10 cellular contexts compared by ENCODE assay signal in the genomic region with DNA sequence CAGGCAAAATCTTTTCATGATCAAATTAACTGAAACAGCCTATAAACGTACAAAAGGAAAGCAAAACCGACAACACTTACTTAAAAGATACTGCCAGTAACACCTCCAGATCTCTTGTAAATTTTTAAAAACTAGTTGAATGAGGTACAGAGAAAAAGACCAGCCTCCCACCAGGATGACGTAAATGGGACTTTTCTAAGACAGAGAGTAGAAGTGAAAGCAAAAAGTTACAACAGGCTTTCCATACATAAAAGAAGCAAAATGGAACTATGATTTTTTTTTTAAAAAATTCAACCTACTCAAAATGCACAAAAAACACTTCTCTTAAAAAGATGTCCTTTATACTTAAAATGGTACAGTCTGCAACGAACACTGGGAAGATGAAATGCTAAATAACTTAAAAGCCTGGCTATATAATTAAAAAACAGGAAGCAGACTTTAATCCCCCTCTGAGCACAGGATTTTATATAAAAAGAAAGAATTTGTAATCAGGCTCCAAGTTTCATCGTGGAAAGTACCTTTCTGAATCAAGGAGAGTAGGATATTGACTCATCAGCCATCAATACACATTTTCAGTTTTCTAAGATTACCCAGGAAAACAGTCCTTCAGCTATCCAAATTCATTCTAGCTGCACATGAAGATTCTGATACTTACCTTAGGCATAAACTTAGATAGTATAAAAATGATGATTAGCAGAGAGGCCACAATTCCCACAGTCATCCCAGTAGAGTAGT. TPM values are rescaled to one million over a fixed set of nuclear protein-coding genes. Genes with fewer than 3 reads are reported as not detected.
DNase-seq lines count a peak whose midpoint lies in the region; ATAC-seq, FAIRE-seq and TF ChIP-seq lines count a peak whose summit lies in the region.
"Had no signal": no experiment of that assay in that cellular context is flagged by ENCODE, and none has a peak within 500 bp of the region (broad histone marks: within the 10 kb centered on the region; RNA-seq: fewer than 3 reads in every experiment).

No MANE protein-coding gene starts in this region.

- no peak overlapping the region for H2BK15ac ChIP-seq in IMR-90 (ENCODE audit: low read depth, low read length)

- H3K4me3 ChIP-seq in IMR-90 (ENCODE audit: insufficient read depth, low read depth, low read length) = no peak overlapping the region

- H3K4ac ChIP-seq in IMR-90 (ENCODE audit: low read depth, low read length) = no peak overlapping the region

- peaks cover 39% of the 10 kb centered on the region for H3K36me3 Mint-ChIP-seq in activated naive CD8-positive, alpha-beta T cell treated with anti-CD3 and anti-CD28 coated beads, Interleukin-2, amount 10 ng/mL, durations not matched to agents 7 days and 5 days

- H3K36me3 ChIP-seq in IMR-90 (ENCODE audit: control insufficient read depth, insufficient read depth, low read length) = peaks cover 11% of the 10 kb centered on the region

- H3K9me3 Mint-ChIP-seq in activated naive CD8-positive, alpha-beta T cell treated with anti-CD3 and anti-CD28 coated beads, Interleukin-2, amount 10 ng/mL, durations not matched to agents 7 days and 5 days = peaks cover 1% of the 10 kb centered on the region

- H3K27ac Mint-ChIP-seq in activated naive CD8-positive, alpha-beta T cell treated with anti-CD3 and anti-CD28 coated beads, Interleukin-2, amount 10 ng/mL, durations not matched to agents 7 days and 5 days = peak overlapping the region; percentile 91

- no peaks in the 10 kb centered on the region for H3K9me3 ChIP-seq in IMR-90 (ENCODE audit: control insufficient read depth, insufficient read depth, low read length)

- H3K79me1 ChIP-seq in IMR-90 (ENCODE audit: low read depth in 1 of 2, low read length in 2 of 2) = peaks cover 5 to 7% of the 10 kb centered on the region in 2 experiments; a peak in 2 of 4 replicates

- TF ChIP-seq CTCF in GM20000 (IDR thresholded peaks at IDR 0.05; ENCODE audit: extremely low read depth, missing control alignments) (no peak), IMR-90 (conservative IDR thresholded peaks at IDR 0.05; ENCODE audit: low read depth, low read length) (no peak)

- H3K27me3 Mint-ChIP-seq in activated naive CD8-positive, alpha-beta T cell treated with anti-CD3 and anti-CD28 coated beads, Interleukin-2, amount 10 ng/mL, durations not matched to agents 7 days and 5 days = no peaks in the 10 kb centered on the region

- H3K9ac ChIP-seq in IMR-90 (ENCODE audit: low read depth, low read length) = no peak overlapping the region

- no peak overlapping the region for H2AK5ac ChIP-seq in IMR-90 (ENCODE audit: low read depth, low read length)

- no peak overlapping the region for H2AK9ac ChIP-seq in IMR-90 (replicated peaks; ENCODE audit: low read depth, low read length, poor library complexity)

- H3K56ac ChIP-seq in IMR-90 (ENCODE audit: extremely low read depth, insufficient read depth, low read length) = no peak overlapping the region

- H3K4me2 ChIP-seq in IMR-90 (ENCODE audit: low read depth, low read length) = no peak overlapping the region

- H3K4me1 ChIP-seq in IMR-90 (ENCODE audit: control insufficient read depth, insufficient read depth, low read length) = no peaks in the 10 kb centered on the region

- intact Hi-C loops in IMR-90 (cut with micrococcal nuclease) = loop anchor here (5.0 kb wide), 1 partner anchor 307 kb away; no protein-coding TSS in a partner anchor

- no peaks in the 10 kb centered on the region; the same call in 1 of the 2 replicates for H4K20me1 ChIP-seq in IMR-90 (ENCODE audit: insufficient read depth, low read length)

- no peak overlapping the region for H2AFZ ChIP-seq in IMR-90 (replicated peaks; ENCODE audit: low read length, poor library complexity)

- no peak overlapping the region for H2BK5ac ChIP-seq in IMR-90 (ENCODE audit: low read depth, low read length, poor library complexity, severe bottlenecking)

- dilution Hi-C loops in IMR-90 (cut with HindIII; ENCODE audit: low sequenced_read_pairs, unreplicated experiment) = no loop called here

- no peak for ATAC-seq in IMR-90 (ENCODE audit: low read depth)
- peak; percentile 89 for ATAC-seq in activated naive CD8-positive, alpha-beta T cell treated with anti-CD3 and anti-CD28 coated beads, Interleukin-2, amount 10 ng/mL, durations not matched to agents 7 days and 5 days (ENCODE audit: low read depth)

- H2BK120ac ChIP-seq in IMR-90 (ENCODE audit: low read depth, low read length) = no peak overlapping the region

- no peak overlapping the region for H2BK20ac ChIP-seq in IMR-90 (ENCODE audit: low read depth, low read length)

- POLR2A ChIA-PET in IMR-90 (lab: Charles Lee; ENCODE audit: unreplicated experiment) = no interaction called here
- POLR2A ChIA-PET in activated naive CD8-positive, alpha-beta T cell treated with anti-CD3 and anti-CD28 coated beads, Interleukin-2, amount 10 ng/mL, durations not matched to agents 7 days and 5 days (lab: Charles Lee) = interaction anchor here (0.6 to 3.0 kb wide), 2 partner anchors 15 to 47 kb away, joined by 3 to 22 read pairs; a partner anchor contains a TSS

- no CpG with 5 or more reads among the region's 5 CpGs for WGBS in IMR-90 (ENCODE audit: extremely low coverage in 2 of 2, insufficient read length in 1 of 2), 2 experiments

- peaks cover 27% of the 10 kb centered on the region for H3K4me1 Mint-ChIP-seq in activated naive CD8-positive, alpha-beta T cell treated with anti-CD3 and anti-CD28 coated beads, Interleukin-2, amount 10 ng/mL, durations not matched to agents 7 days and 5 days

- peak; percentile 69 for DNase-seq in GM20000 (ENCODE audit: low spot score)
- DNase-seq in IMR-90 = peak; percentile 41
- no peak for DNase-seq in activated naive CD8-positive, alpha-beta T cell treated with anti-CD3 and anti-CD28 coated beads, Interleukin-2, amount 10 ng/mL, durations not matched to agents 7 days and 5 days
- no peak for DNase-seq in urothelium cell line (ENCODE audit: low spot score)
- DNase-seq in NCI-H187 (lab: John Stamatoyannopoulos, UW) = no peak
- no peak for DNase-seq in D341Med (ENCODE audit: low spot score)
- DNase-seq in NCI-H2227 treated with DMSO at 0.1 percent for 48 hours (lab: John Stamatoyannopoulos, UW) = no peak
- DNase-seq: DND-41 had no signal

- TF ChIP-seq RAD21 in IMR-90 (IDR thresholded peaks at IDR 0.05; ENCODE audit: low read length) = no peak

- no peaks in the 10 kb centered on the region for H3K27me3 ChIP-seq in IMR-90 (ENCODE audit: control insufficient read depth, insufficient read depth, low read length)

- TF ChIP-seq POLR2A in IMR-90 (IDR thresholded peaks at IDR 0.05; ENCODE audit: low read depth, low read length) = no peak

- H4K5ac ChIP-seq in IMR-90 (ENCODE audit: low read depth, low read length) = no peak overlapping the region

- no peak overlapping the region for H4K91ac ChIP-seq in IMR-90 (ENCODE audit: insufficient read depth, low read depth, low read length)

- CTCF ChIA-PET in IMR-90 (lab: Yijun Ruan, JAX) = interaction anchor here (1.4 kb wide), 2 partner anchors 48 to 55 kb away, joined by 3 to 4 read pairs; no protein-coding TSS in a partner anchor

- no peaks in the 10 kb centered on the region for H3K9me1 ChIP-seq in IMR-90 (ENCODE audit: insufficient read depth, low read length)

- FAIRE-seq in A204.1 (lab: Jason Lieb, UNC) = peak; percentile 63
- no peak for FAIRE-seq in urothelium cell line (lab: Jason Lieb, UNC)

- no TSS peak for BruUV-seq in IMR-90 (replicated peaks; lab: Mats Ljungman, UMichigan)

- no peak overlapping the region for H4K8ac ChIP-seq in IMR-90 (ENCODE audit: low read depth in 2 of 2, low read length in 2 of 2)

- peak overlapping the region; percentile 70 for H3K4me3 Mint-ChIP-seq in activated naive CD8-positive, alpha-beta T cell treated with anti-CD3 and anti-CD28 coated beads, Interleukin-2, amount 10 ng/mL, durations not matched to agents 7 days and 5 days

- H3K14ac ChIP-seq in IMR-90 (replicated peaks; ENCODE audit: low read depth, low read length) = no peak overlapping the region

- no peak overlapping the region for H3K18ac ChIP-seq in IMR-90 (ENCODE audit: low read depth, low read length)

- no peak overlapping the region for H3K27ac ChIP-seq in IMR-90 (ENCODE audit: insufficient read depth, low read length)

- no peak overlapping the region for H3K23ac ChIP-seq in IMR-90 (ENCODE audit: low read depth, low read length)

- in situ Hi-C loops in IMR-90 (cut with MboI; ENCODE audit: low sequenced_read_pairs) = loop anchor here (10.0 kb wide), 1 partner anchor 309 kb away; a partner anchor contains a TSS

RNA-seq across cellular contexts. Expression of a gene that starts 14.2 kb away (rescaled TPM):
- under 0.01 TPM in 1 of 2 replicates, not detected in the other for total RNA-seq in IMR-90 (2012; rRNA removed)
- polyA plus RNA-seq in IMR-90 (2012; rRNA removed) = not detected in 2 replicates
- not detected in 2 replicates for polyA plus RNA-seq in IMR-90 (2012; cell fraction: cytosol; rRNA removed)
- 0.14 and 0.17 TPM in 2 replicates for polyA plus RNA-seq in IMR-90 (2012; cell fraction: nucleus; rRNA removed; ENCODE audit: low replicate concordance)
- total RNA-seq in activated naive CD8-positive, alpha-beta T cell treated with anti-CD3 and anti-CD28 coated beads, Interleukin-2, amount 10 ng/mL, durations not matched to agents 7 days and 5 days = 1 to 10 TPM; 1.2 to 2.1 TPM
- total RNA-seq: lung microvascular endothelial cell had no signal

RNA-seq across cellular contexts. Expression of a gene that starts 14.4 kb away (rescaled TPM):
- 10.9 and 14.7 TPM in 2 replicates for total RNA-seq in IMR-90 (2012; rRNA removed)
- polyA plus RNA-seq in IMR-90 (2012; rRNA removed) = 7.2 and 8.9 TPM in 2 replicates
- 1.2 and 2.3 TPM in 2 replicates for polyA plus RNA-seq in IMR-90 (2012; cell fraction: cytosol; rRNA removed)
- polyA plus RNA-seq in IMR-90 (2012; cell fraction: nucleus; rRNA removed; ENCODE audit: low replicate concordance) = 3.6 and 28.5 TPM in 2 replicates
- total RNA-seq in activated naive CD8-positive, alpha-beta T cell treated with anti-CD3 and anti-CD28 coated beads, Interleukin-2, amount 10 ng/mL, durations not matched to agents 7 days and 5 days = 10 to 100 TPM; 52.9 to 59.6 TPM

RNA-seq across cellular contexts. Expression of a gene that starts 24.8 kb away (rescaled TPM):
- total RNA-seq in IMR-90 (2012; rRNA removed) = 68.3 and 68.8 TPM in 2 replicates
- 65.1 and 65.2 TPM in 2 replicates for polyA plus RNA-seq in IMR-90 (2012; rRNA removed)
- polyA plus RNA-seq in IMR-90 (2012; cell fraction: cytosol; rRNA removed) = 52.2 and 62.3 TPM in 2 replicates
- polyA plus RNA-seq in IMR-90 (2012; cell fraction: nucleus; rRNA removed; ENCODE audit: low replicate concordance) = 73.8 and 87.3 TPM in 2 replicates
- 10 to 100 TPM; 13.1 to 16.1 TPM for total RNA-seq in activated naive CD8-positive, alpha-beta T cell treated with anti-CD3 and anti-CD28 coated beads, Interleukin-2, amount 10 ng/mL, durations not matched to agents 7 days and 5 days

RNA-seq across cellular contexts. Expression of a gene that starts 47.0 kb away (rescaled TPM):
- 38.9 and 43.4 TPM in 2 replicates for total RNA-seq in IMR-90 (2012; rRNA removed)
- polyA plus RNA-seq in IMR-90 (2012; rRNA removed) = 88.8 and 96.9 TPM in 2 replicates
- 44.8 and 69.4 TPM in 2 replicates for polyA plus RNA-seq in IMR-90 (2012; cell fraction: cytosol; rRNA removed)
- 334 and 370 TPM in 2 replicates for polyA plus RNA-seq in IMR-90 (2012; cell fraction: nucleus; rRNA removed; ENCODE audit: low replicate concordance)
- 100 to 1,000 TPM; 251 to 263 TPM for total RNA-seq in activated naive CD8-positive, alpha-beta T cell treated with anti-CD3 and anti-CD28 coated beads, Interleukin-2, amount 10 ng/mL, durations not matched to agents 7 days and 5 days

RNA-seq across cellular contexts. Expression of a gene that starts 47.8 kb away (rescaled TPM):
- total RNA-seq in IMR-90 (2012; rRNA removed) = not detected in 2 replicates
- polyA plus RNA-seq in IMR-90 (2012; rRNA removed) = 0.94 and 1.4 TPM in 2 replicates
- polyA plus RNA-seq in IMR-90 (2012; cell fraction: cytosol; rRNA removed) = 1.6 and 2.0 TPM in 2 replicates
- polyA plus RNA-seq in IMR-90 (2012; cell fraction: nucleus; rRNA removed; ENCODE audit: low replicate concordance) = 0.33 and 1.3 TPM in 2 replicates
- under 1 TPM; 0.34 to 0.53 TPM for total RNA-seq in activated naive CD8-positive, alpha-beta T cell treated with anti-CD3 and anti-CD28 coated beads, Interleukin-2, amount 10 ng/mL, durations not matched to agents 7 days and 5 days
- total RNA-seq: lung microvascular endothelial cell had no signal

Comparison
In these comparisons a context has a peak if more than half of its experiments do, and no peak if none do; other contexts are left out.
1. DNase-seq: peak in GM20000 (single experiment) and IMR-90 (single experiment); none in activated naive CD8-positive, alpha-beta T cell treated with anti-CD3 and anti-CD28 coated beads, Interleukin-2, amount 10 ng/mL, durations not matched to agents 7 days and 5 days (single experiment), urothelium cell line (single experiment), NCI-H187 (0 of 2), D341Med (single experiment) and NCI-H2227 treated with DMSO at 0.1 percent for 48 hours (single experiment).